In the genomic region with DNA sequence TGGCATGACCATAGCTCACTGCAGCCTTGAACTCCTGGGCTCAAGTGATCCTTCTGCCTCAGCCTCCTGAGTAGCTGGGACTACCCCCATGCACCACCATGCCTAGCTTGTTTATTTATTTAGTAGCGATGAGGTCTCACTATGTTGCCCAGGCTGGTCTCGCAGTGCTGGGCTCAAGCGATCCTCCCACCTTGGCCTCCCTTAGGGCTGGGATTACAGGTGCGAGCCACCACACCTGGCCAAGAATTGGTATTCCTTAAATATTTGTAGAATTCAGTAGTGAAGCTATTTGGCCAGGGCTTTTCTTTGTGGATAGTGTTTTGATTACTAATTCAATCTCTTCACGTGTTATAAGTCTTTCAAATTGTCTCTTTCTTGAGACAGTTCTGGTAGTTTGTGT, we compare ENCODE assay signal across 18 cellular contexts. TPM values are rescaled to one million over a fixed set of nuclear protein-coding genes. Genes with fewer than 3 reads are reported as not detected.
A peak's percentile ranks its signal among the peaks of the same experiment; 100 is the strongest.
DNase-seq lines count a peak whose midpoint lies in the region; ATAC-seq and TF ChIP-seq lines count a peak whose summit lies in the region.
"Had no signal": no experiment of that assay in that cellular context is flagged by ENCODE, and none has a peak within 500 bp of the region (broad histone marks: within the 10 kb centered on the region; RNA-seq: fewer than 3 reads in every experiment).

No MANE protein-coding gene starts in this region.

- CTCF ChIA-PET in PC-9 (lab: Charles Lee): no interaction called here

- no peak for DNase-seq in activated naive CD8-positive, alpha-beta T cell treated with anti-CD3 and anti-CD28 coated beads, Interleukin-2, amount 50 U/mL, for 24 hours
- DNase-seq in PC-9: no peak
- no peak for DNase-seq in stimulated activated effector memory CD8-positive, alpha-beta T cell treated with anti-CD3 and anti-CD28 coated beads, Interleukin-12 subunit alpha, Interleukin-12 subunit beta, amount 100 ng/mL, for 72 hours (ENCODE audit: low spot score in 2 of 2)
- DNase-seq in lower leg skin (ENCODE audit: low spot score in 2 of 2): no peak
- DNase-seq: DMS 273 treated with DMSO at 0.1 percent for 48 hours, HCEC 1CT, NCI-H1105, NCI-H2081 treated with DMSO at 0.1 percent for 48 hours, NCI-H446 treated with DMSO at 0.1 percent for 48 hours, NCI-H69, SHP77 treated with DMSO at 0.1 percent for 48 hours, SK-N-SH had no signal

- no peak overlapping the region for H2AFZ ChIP-seq in PC-9
- H2AFZ ChIP-seq: GM23338 had no signal

- POLR2A ChIA-PET in PC-9 (lab: Charles Lee; ENCODE audit: unreplicated experiment): no interaction called here

- H3K4me1 Mint-ChIP-seq in activated naive CD8-positive, alpha-beta T cell (ENCODE audit: low read depth): peaks cover 55% of the 10 kb centered on the region
- H3K4me1 Mint-ChIP-seq in activated naive CD8-positive, alpha-beta T cell treated with anti-CD3 and anti-CD28 coated beads, Interleukin-2, amount 50 U/mL, for 24 hours: peaks cover 57% of the 10 kb centered on the region
- peaks cover 86% of the 10 kb centered on the region for H3K4me1 Mint-ChIP-seq in dendritic cell treated with granulocyte-macrophage colony-stimulating factor and Interleukin-4, amounts not matched to agents 40 ng/mL and 50 ng/mL, for 4 days (ENCODE audit: low read depth)
- peaks cover 56% of the 10 kb centered on the region for H3K4me1 Mint-ChIP-seq in stimulated activated effector memory CD8-positive, alpha-beta T cell treated with anti-CD3 and anti-CD28 coated beads, Interleukin-12 subunit alpha, Interleukin-12 subunit beta, amount 100 ng/mL, for 72 hours

- BruUV-seq in PC-9 (replicated peaks; lab: Mats Ljungman, UMichigan): no TSS peak

- intact Hi-C loops in PC-9 (cut with micrococcal nuclease; ENCODE audit: unreplicated experiment): no loop called here
- intact Hi-C loops in dendritic cell treated with granulocyte-macrophage colony-stimulating factor and Interleukin-4, amounts not matched to agents 40 ng/mL and 50 ng/mL, for 4 days (cut with micrococcal nuclease): no loop called here
- intact Hi-C loops in lower leg skin (cut with DNase I; ENCODE audit: low total_unique reads): no loop called here

- peak overlapping the region; percentile 75 for H3K27ac Mint-ChIP-seq in activated naive CD8-positive, alpha-beta T cell
- H3K27ac Mint-ChIP-seq in activated naive CD8-positive, alpha-beta T cell treated with anti-CD3 and anti-CD28 coated beads, Interleukin-2, amount 50 U/mL, for 24 hours: no peak overlapping the region
- H3K27ac Mint-ChIP-seq in dendritic cell treated with granulocyte-macrophage colony-stimulating factor and Interleukin-4, amounts not matched to agents 40 ng/mL and 50 ng/mL, for 4 days: peak overlapping the region; percentile 55
- peak overlapping the region; percentile 86 for H3K27ac Mint-ChIP-seq in stimulated activated effector memory CD8-positive, alpha-beta T cell treated with anti-CD3 and anti-CD28 coated beads, Interleukin-12 subunit alpha, Interleukin-12 subunit beta, amount 100 ng/mL, for 72 hours
- H3K27ac Mint-ChIP-seq: GM23338 had no signal

- H3K4me1 ChIP-seq in PC-9 (replicated peaks; ENCODE audit: insufficient read depth): peaks cover 46% of the 10 kb centered on the region

- ATAC-seq in activated naive CD8-positive, alpha-beta T cell treated with anti-CD3 and anti-CD28 coated beads, Interleukin-2, amount 50 U/mL, for 24 hours: no peak
- no peak for ATAC-seq in stimulated activated effector memory CD8-positive, alpha-beta T cell treated with anti-CD3 and anti-CD28 coated beads, Interleukin-12 subunit alpha, Interleukin-12 subunit beta, amount 100 ng/mL, for 72 hours
- ATAC-seq in HG03135 (IDR thresholded peaks at IDR 0.05; ENCODE audit: unreplicated experiment) (no peak), HG02571 (IDR thresholded peaks at IDR 0.05; ENCODE audit: unreplicated experiment) (no peak)
- ATAC-seq: A549 had no signal

- no peaks in the 10 kb centered on the region for H3K9me3 Mint-ChIP-seq in activated naive CD8-positive, alpha-beta T cell (ENCODE audit: low read depth)
- no peaks in the 10 kb centered on the region for H3K9me3 Mint-ChIP-seq in activated naive CD8-positive, alpha-beta T cell treated with anti-CD3 and anti-CD28 coated beads, Interleukin-2, amount 50 U/mL, for 24 hours
- no peaks in the 10 kb centered on the region for H3K9me3 Mint-ChIP-seq in dendritic cell treated with granulocyte-macrophage colony-stimulating factor and Interleukin-4, amounts not matched to agents 40 ng/mL and 50 ng/mL, for 4 days
- no peaks in the 10 kb centered on the region for H3K9me3 Mint-ChIP-seq in stimulated activated effector memory CD8-positive, alpha-beta T cell treated with anti-CD3 and anti-CD28 coated beads, Interleukin-12 subunit alpha, Interleukin-12 subunit beta, amount 100 ng/mL, for 72 hours
- H3K9me3 Mint-ChIP-seq: GM23338 had no signal

- no peaks in the 10 kb centered on the region for H3K27me3 ChIP-seq in PC-9 (ENCODE audit: insufficient read depth, low read depth)

- TF ChIP-seq CTCF in PC-9 (conservative IDR thresholded peaks at IDR 0.05) (no peak), lower leg skin (IDR thresholded peaks at IDR 0.05) (no peak)

- H3K4me3 ChIP-seq in PC-9: no peak overlapping the region
- H3K4me3 ChIP-seq in lower leg skin (ENCODE audit: low read depth, poor library complexity, severe bottlenecking): no peak overlapping the region
- H3K4me3 ChIP-seq: A549, GM23338 had no signal

- WGBS in lower leg skin, 2 donors: 94 to 97% methylated on average over 5 of the region's 5 CpGs

- no peaks in the 10 kb centered on the region for H3K36me3 ChIP-seq in PC-9 (ENCODE audit: low read depth)

- H3K9me2 ChIP-seq in PC-9 (ENCODE audit: insufficient read depth): no peaks in the 10 kb centered on the region
- H3K9me2 ChIP-seq: SK-N-SH had no signal

- no peak for TF ChIP-seq POLR2A in lower leg skin (IDR thresholded peaks at IDR 0.05)

- peaks cover 51% of the 10 kb centered on the region for H3F3A ChIP-seq in PC-9 (ENCODE audit: insufficient read depth, low read depth)

- no peak overlapping the region for H3K4me2 ChIP-seq in PC-9
- H3K4me2 ChIP-seq: A549, SK-N-SH had no signal

- no peaks in the 10 kb centered on the region for H3K27me3 Mint-ChIP-seq in activated naive CD8-positive, alpha-beta T cell
- H3K27me3 Mint-ChIP-seq in activated naive CD8-positive, alpha-beta T cell treated with anti-CD3 and anti-CD28 coated beads, Interleukin-2, amount 50 U/mL, for 24 hours: no peaks in the 10 kb centered on the region
- no peaks in the 10 kb centered on the region for H3K27me3 Mint-ChIP-seq in dendritic cell treated with granulocyte-macrophage colony-stimulating factor and Interleukin-4, amounts not matched to agents 40 ng/mL and 50 ng/mL, for 4 days

- peak overlapping the region; percentile 47; the same call in 1 of the 2 replicates for H3K27ac ChIP-seq in PC-9

- peaks cover 2% of the 10 kb centered on the region for H3K36me3 Mint-ChIP-seq in activated naive CD8-positive, alpha-beta T cell
- peaks cover 2% of the 10 kb centered on the region for H3K36me3 Mint-ChIP-seq in activated naive CD8-positive, alpha-beta T cell treated with anti-CD3 and anti-CD28 coated beads, Interleukin-2, amount 50 U/mL, for 24 hours (ENCODE audit: low read depth)
- H3K36me3 Mint-ChIP-seq in dendritic cell treated with granulocyte-macrophage colony-stimulating factor and Interleukin-4, amounts not matched to agents 40 ng/mL and 50 ng/mL, for 4 days (ENCODE audit: low read depth): peaks cover 18% of the 10 kb centered on the region
- H3K36me3 Mint-ChIP-seq in stimulated activated effector memory CD8-positive, alpha-beta T cell treated with anti-CD3 and anti-CD28 coated beads, Interleukin-12 subunit alpha, Interleukin-12 subunit beta, amount 100 ng/mL, for 72 hours: peaks cover 15% of the 10 kb centered on the region

- no peaks in the 10 kb centered on the region for H3K9me3 ChIP-seq in PC-9 (ENCODE audit: insufficient read depth, low read depth)
- H3K9me3 ChIP-seq: A549, SK-N-SH had no signal

- peaks cover 99% of the 10 kb centered on the region for H3K79me2 ChIP-seq in PC-9 (ENCODE audit: low read depth)

- no peak overlapping the region for H3K4me3 Mint-ChIP-seq in activated naive CD8-positive, alpha-beta T cell
- H3K4me3 Mint-ChIP-seq in activated naive CD8-positive, alpha-beta T cell treated with anti-CD3 and anti-CD28 coated beads, Interleukin-2, amount 50 U/mL, for 24 hours: no peak overlapping the region
- no peak overlapping the region for H3K4me3 Mint-ChIP-seq in dendritic cell treated with granulocyte-macrophage colony-stimulating factor and Interleukin-4, amounts not matched to agents 40 ng/mL and 50 ng/mL, for 4 days
- H3K4me3 Mint-ChIP-seq in stimulated activated effector memory CD8-positive, alpha-beta T cell treated with anti-CD3 and anti-CD28 coated beads, Interleukin-12 subunit alpha, Interleukin-12 subunit beta, amount 100 ng/mL, for 72 hours: no peak overlapping the region
- H3K4me3 Mint-ChIP-seq: GM23338 had no signal

- peaks cover 69% of the 10 kb centered on the region for H4K20me1 ChIP-seq in PC-9 (ENCODE audit: insufficient read depth)

RNA-seq across cellular contexts. Expression of a gene that starts 56.0 kb away (rescaled TPM):
- 39.9 and 40.5 TPM in 2 replicates for total RNA-seq in PC-9 (2021)
- total RNA-seq in lower leg skin: 10 to 100 TPM; 11.5 to 19.7 (median 17.8) TPM
